18 cellular contexts compared by ENCODE assay signal in genomic region chr5:158546080-158546479, GRCh38.
"Had no signal": no experiment of that assay in that cellular context is flagged by ENCODE, and none has a peak within 500 bp of the region (broad histone marks: within the 10 kb centered on the region; RNA-seq: fewer than 3 reads in every experiment).

No MANE protein-coding gene starts in this region.

- H3K4me3 ChIP-seq: coronary artery, sigmoid colon, skin epidermis, stomach, suprapubic skin, thyroid gland, uterus had no signal

- ATAC-seq: left colon; naive thymus-derived CD4-positive, alpha-beta T cell had no signal

- H3K4me1 ChIP-seq: sigmoid colon, stomach, suprapubic skin, thyroid gland, uterus had no signal

- H3K27ac ChIP-seq: coronary artery, neutrophil, skin epidermis, stomach, suprapubic skin, thyroid gland, uterus had no signal

- H3K36me3 ChIP-seq: neutrophil, sigmoid colon, stomach, suprapubic skin, thyroid gland, uterus had no signal

- DNase-seq: effector CD8-positive, alpha-beta T cell; kidney; left colon; mammary epithelial cell; naive thymus-derived CD4-positive, alpha-beta T cell; posterior cingulate gyrus; sigmoid colon; stimulated activated CD4-positive, alpha-beta T cell treated with anti-CD3 and anti-CD28 coated beads, Interleukin-2, amount 100 ng/mL, for 24 hours; stimulated activated CD4-positive, alpha-beta T cell treated with anti-CD3 and anti-CD28 coated beads, Interleukin-4, amount 100 ng/mL, for 4 hours; stimulated activated naive CD4-positive, alpha-beta T cell; stomach; thyroid gland; uterus had no signal

- H3K27me3 ChIP-seq: neutrophil, sigmoid colon, stomach, suprapubic skin, thyroid gland, uterus had no signal

- FAIRE-seq: frontal cortex, kidney had no signal

- H3K9me3 ChIP-seq: neutrophil, stomach, suprapubic skin, thyroid gland, uterus had no signal
